ENCODE assay signal across 20 cellular contexts in genomic region chr2:240140920-240141319, GRCh38. TPM values are rescaled to one million over a fixed set of nuclear protein-coding genes. Genes with fewer than 3 reads are reported as not detected.
DNase-seq lines count a peak whose midpoint lies in the region; ATAC-seq, FAIRE-seq and TF ChIP-seq lines count a peak whose summit lies in the region.
"Had no signal": no experiment of that assay in that cellular context is flagged by ENCODE, and none has a peak within 500 bp of the region (broad histone marks: within the 10 kb centered on the region; RNA-seq: fewer than 3 reads in every experiment).

No MANE protein-coding gene starts in this region.

- BruUV-seq in HepG2 (replicated peaks; lab: Mats Ljungman, UMichigan): no TSS peak

- CTCF ChIA-PET in HepG2 (lab: Yijun Ruan, JAX; ENCODE audit: low intra/inter-chr PET ratio, low total read pairs): interaction anchor here (0.8 kb wide), 1 partner anchor 80 kb away, joined by 4 read pairs; no protein-coding TSS in a partner anchor

- WGBS in HepG2 (ENCODE audit: low lambda C conversion rate): 15% methylated on average over 10 of the region's 11 CpGs

- H3K27me3 ChIP-seq in RWPE2 (ENCODE audit: insufficient read depth, poor library complexity, severe bottlenecking) (no peaks in the 10 kb centered on the region), HepG2 (ENCODE audit: control insufficient read depth in 1 of 2, insufficient read depth in 2 of 2, low read length in 2 of 2) (peaks cover 11 to 84% of the 10 kb centered on the region in 2 experiments; a peak in 4 of 5 replicates)

- H3K36me3 ChIP-seq in RWPE2 (ENCODE audit: low read depth) (no peaks in the 10 kb centered on the region), HepG2 (replicated peaks in 1 of 2; ENCODE audit: control insufficient read depth in 1 of 2, insufficient read depth in 2 of 2, low read length in 2 of 2) (no peaks in the 10 kb centered on the region)

- no peak for TF ChIP-seq RAD21 in HepG2 (CRISPR knock-in tag; IDR thresholded peaks at IDR 0.05)

- H3K27ac Mint-ChIP-seq in activated naive CD8-positive, alpha-beta T cell treated with anti-CD3 and anti-CD28 coated beads, Interleukin-2, amount 10 ng/mL, durations not matched to agents 7 days and 5 days: no peak overlapping the region
- H3K27ac Mint-ChIP-seq in activated naive CD8-positive, alpha-beta T cell treated with anti-CD3 and anti-CD28 coated beads, Interleukin-2, amount 50 U/mL, for 24 hours: no peak overlapping the region

- peak overlapping the region; percentile 42 for H3K4me2 ChIP-seq in HepG2 (ENCODE audit: low read depth, low read length)

- no peaks in the 10 kb centered on the region for H4K20me1 ChIP-seq in HepG2 (ENCODE audit: insufficient read depth, low read length)

- peaks cover 2% of the 10 kb centered on the region for H3K27me3 Mint-ChIP-seq in activated naive CD8-positive, alpha-beta T cell treated with anti-CD3 and anti-CD28 coated beads, Interleukin-2, amount 10 ng/mL, durations not matched to agents 7 days and 5 days
- H3K27me3 Mint-ChIP-seq in activated naive CD8-positive, alpha-beta T cell treated with anti-CD3 and anti-CD28 coated beads, Interleukin-2, amount 50 U/mL, for 24 hours: no peaks in the 10 kb centered on the region

- TF ChIP-seq EP300 in HepG2 (IDR thresholded peaks at IDR 0.05; ENCODE audit: low read depth in 2 of 2, low read length in 2 of 2) (no peak), HepG2 (CRISPR knock-in tag; IDR thresholded peaks at IDR 0.05; ENCODE audit: borderline replicate concordance) (no peak)

- peak; percentile 16 for DNase-seq in activated naive CD8-positive, alpha-beta T cell treated with anti-CD3 and anti-CD28 coated beads, Interleukin-2, amount 10 ng/mL, durations not matched to agents 7 days and 5 days
- no peak for DNase-seq in activated naive CD8-positive, alpha-beta T cell treated with anti-CD3 and anti-CD28 coated beads, Interleukin-2, amount 50 U/mL, for 24 hours
- DNase-seq in RWPE2 (ENCODE audit: low spot score) (peak; percentile 42), HepG2 (ENCODE audit: low spot score) (no peak), sciatic nerve (ENCODE audit: low spot score) (peak; percentile 42), NCI-H1092 treated with DMSO at 0.1 percent for 48 hours (lab: John Stamatoyannopoulos, UW) (no peak)
- no peak for DNase-seq in stimulated activated CD4-positive, alpha-beta T cell treated with anti-CD3 and anti-CD28 coated beads, Interleukin-1b, Interleukin-23, amount 100 ng/mL, for 48 hours
- DNase-seq: CD4-positive, CD25-positive, alpha-beta regulatory T cell; H9; MV-4-11; NCI-H1436 treated with DMSO at 0.1 percent for 48 hours; NCI-H2081; NCI-H524 treated with DMSO at 0.1 percent for 48 hours; NK-92 treated with Interleukin-12 subunit alpha and Interleukin-12 subunit beta, amount 100 ng/mL, for 24 hours had no signal

- H3K4me3 ChIP-seq in RWPE2 (ENCODE audit: severe bottlenecking) (no peak overlapping the region), HepG2 (replicated peaks in 1 of 3; ENCODE audit: insufficient read depth in 1 of 3, low read depth in 2 of 3, low read length in 3 of 3) (peak overlapping the region in 1 of 3 experiments; percentile 27; a peak in 1 of 6 replicates)

- H2AFZ ChIP-seq in HepG2 (ENCODE audit: low read length): no peak overlapping the region

- H3K4me1 ChIP-seq in RWPE2 (ENCODE audit: insufficient read depth, poor library complexity, severe bottlenecking) (no peaks in the 10 kb centered on the region), HepG2 (ENCODE audit: insufficient read depth, low read length) (peaks cover 27% of the 10 kb centered on the region)

- H3K9ac ChIP-seq in HepG2 (ENCODE audit: insufficient read depth, low read depth, low read length): no peak overlapping the region

- H3K9me3 ChIP-seq in RWPE2 (ENCODE audit: severe bottlenecking): no peaks in the 10 kb centered on the region
- no peaks in the 10 kb centered on the region for H3K9me3 ChIP-seq in HepG2 (ENCODE audit: low read length)

- no peak for FAIRE-seq in HepG2 (lab: Jason Lieb, UNC)
- FAIRE-seq: G401.6, GM12891 had no signal

- peaks cover 1% of the 10 kb centered on the region for H3K79me2 ChIP-seq in HepG2 (ENCODE audit: insufficient read depth, low read length)

- H3K4me1 Mint-ChIP-seq in activated naive CD8-positive, alpha-beta T cell treated with anti-CD3 and anti-CD28 coated beads, Interleukin-2, amount 10 ng/mL, durations not matched to agents 7 days and 5 days: peaks cover 6% of the 10 kb centered on the region
- peaks cover 9% of the 10 kb centered on the region for H3K4me1 Mint-ChIP-seq in activated naive CD8-positive, alpha-beta T cell treated with anti-CD3 and anti-CD28 coated beads, Interleukin-2, amount 50 U/mL, for 24 hours

- intact Hi-C loops in HepG2 (cut with micrococcal nuclease; ENCODE audit: unreplicated experiment) (loop anchor here (10.0 kb wide), 1 partner anchor 206 kb away; no protein-coding TSS in a partner anchor), sciatic nerve (cut with DNase I) (loop anchor here (5.0 kb wide), 1 partner anchor 79 kb away; no protein-coding TSS in a partner anchor)

- H3K36me3 Mint-ChIP-seq in activated naive CD8-positive, alpha-beta T cell treated with anti-CD3 and anti-CD28 coated beads, Interleukin-2, amount 10 ng/mL, durations not matched to agents 7 days and 5 days: no peaks in the 10 kb centered on the region
- no peaks in the 10 kb centered on the region for H3K36me3 Mint-ChIP-seq in activated naive CD8-positive, alpha-beta T cell treated with anti-CD3 and anti-CD28 coated beads, Interleukin-2, amount 50 U/mL, for 24 hours (ENCODE audit: low read depth)
- H3K36me3 Mint-ChIP-seq: CD4-positive, CD25-positive, alpha-beta regulatory T cell had no signal

- in situ Hi-C loops in HepG2 (cut with HindIII; ENCODE audit: extremely low pct_ligation_motif_present, low pct_unique_long_range_greater_than_20kb): loop anchor here (5.0 kb wide), 2 partner anchors 79 to 319 kb away; no protein-coding TSS in a partner anchor

- no peak for TF ChIP-seq CTCF in RWPE2 (IDR thresholded peaks at IDR 0.05; ENCODE audit: poor library complexity, severe bottlenecking)
- no peak for TF ChIP-seq CTCF in HepG2 (CRISPR knock-in tag; IDR thresholded peaks at IDR 0.05)

- H3K4me3 Mint-ChIP-seq in activated naive CD8-positive, alpha-beta T cell treated with anti-CD3 and anti-CD28 coated beads, Interleukin-2, amount 10 ng/mL, durations not matched to agents 7 days and 5 days: no peak overlapping the region
- H3K4me3 Mint-ChIP-seq in activated naive CD8-positive, alpha-beta T cell treated with anti-CD3 and anti-CD28 coated beads, Interleukin-2, amount 50 U/mL, for 24 hours: no peak overlapping the region
- H3K4me3 Mint-ChIP-seq: H9 had no signal

- ATAC-seq in activated naive CD8-positive, alpha-beta T cell treated with anti-CD3 and anti-CD28 coated beads, Interleukin-2, amount 10 ng/mL, durations not matched to agents 7 days and 5 days (ENCODE audit: low read depth): no peak
- no peak for ATAC-seq in activated naive CD8-positive, alpha-beta T cell treated with anti-CD3 and anti-CD28 coated beads, Interleukin-2, amount 50 U/mL, for 24 hours
- ATAC-seq in RWPE2 (ENCODE audit: low read depth) (no peak), HepG2 (no peak), sciatic nerve (no peak), HG03571 (IDR thresholded peaks at IDR 0.05; ENCODE audit: unreplicated experiment) (no peak)

- no peak for TF ChIP-seq POLR2A in HepG2 (IDR thresholded peaks at IDR 0.05; ENCODE audit: insufficient read depth in 1 of 2, low read depth in 2 of 2, low read length in 2 of 2)

- no peaks in the 10 kb centered on the region for H3K9me3 Mint-ChIP-seq in activated naive CD8-positive, alpha-beta T cell treated with anti-CD3 and anti-CD28 coated beads, Interleukin-2, amount 10 ng/mL, durations not matched to agents 7 days and 5 days
- no peaks in the 10 kb centered on the region for H3K9me3 Mint-ChIP-seq in activated naive CD8-positive, alpha-beta T cell treated with anti-CD3 and anti-CD28 coated beads, Interleukin-2, amount 50 U/mL, for 24 hours
- H3K9me3 Mint-ChIP-seq: H9 had no signal

- POLR2A ChIA-PET in activated naive CD8-positive, alpha-beta T cell treated with anti-CD3 and anti-CD28 coated beads, Interleukin-2, amount 10 ng/mL, durations not matched to agents 7 days and 5 days (lab: Charles Lee): no interaction called here
- POLR2A ChIA-PET in HepG2 (lab: Yijun Ruan, JAX): no interaction called here

- H3K27ac ChIP-seq in RWPE2 (ENCODE audit: poor library complexity, severe bottlenecking) (no peak overlapping the region), HepG2 (ENCODE audit: extremely low read length, insufficient read depth, low read length) (no peak overlapping the region)
- H3K27ac ChIP-seq: RWPE1 had no signal

RNA-seq across cellular contexts. Expression of gene OTOS, which starts 0.5 kb away (rescaled TPM):
- total RNA-seq in activated naive CD8-positive, alpha-beta T cell treated with anti-CD3 and anti-CD28 coated beads, Interleukin-2, amount 10 ng/mL, durations not matched to agents 7 days and 5 days: not detected
- total RNA-seq in HepG2 (2016; rRNA removed; fragmentation: Illumina TruSeq; extraction: Trizol) (not detected in 2 replicates), sciatic nerve (not detected)
- total RNA-seq in HepG2 (2016; cell fraction: cytosol; rRNA removed; fragmentation: Illumina TruSeq; extraction: Trizol; ENCODE audit: low read depth): not detected in 2 replicates
- total RNA-seq in HepG2 (2016; cell fraction: insoluble cytoplasmic fraction; rRNA removed; fragmentation: Illumina TruSeq; extraction: Trizol): not detected in 2 replicates
- not detected in 2 replicates for total RNA-seq in HepG2 (2016; cell fraction: membrane; rRNA removed; fragmentation: Illumina TruSeq; extraction: Trizol)
- total RNA-seq in HepG2 (2016; cell fraction: nucleus; rRNA removed; fragmentation: Illumina TruSeq; extraction: Trizol): not detected in 2 replicates
- polyA plus RNA-seq in HepG2 (2011; rRNA removed): not detected in 2 replicates
- polyA plus RNA-seq in HepG2 (2011; cell fraction: cytosol; rRNA removed): not detected in 2 replicates
- not detected in 2 replicates for polyA plus RNA-seq in HepG2 (2011; cell fraction: nucleus; rRNA removed)
- polyA plus RNA-seq in HepG2 (2012): not detected in 2 replicates
- polyA plus RNA-seq in HepG2 (2016; cell fraction: cytosol; fragmentation: Illumina TruSeq; extraction: Trizol; ENCODE audit: low read depth): not detected in 2 replicates
- not detected in 2 replicates for polyA plus RNA-seq in HepG2 (2016; cell fraction: insoluble cytoplasmic fraction; fragmentation: Illumina TruSeq; extraction: Trizol; ENCODE audit: low read depth)
- not detected in 2 replicates for polyA plus RNA-seq in HepG2 (2016; cell fraction: membrane; fragmentation: Illumina TruSeq; extraction: Trizol; ENCODE audit: low read depth)
- polyA plus RNA-seq in HepG2 (2016; cell fraction: nucleus; fragmentation: Illumina TruSeq; extraction: Trizol; ENCODE audit: insufficient read depth, low read depth): not detected in 2 replicates
- polyA minus RNA-seq in HepG2 (2011; rRNA and poly(A)+ RNA removed; ENCODE audit: low replicate concordance): not detected in 2 replicates
- not detected in 2 replicates for polyA minus RNA-seq in HepG2 (2011; cell fraction: cytosol; rRNA and poly(A)+ RNA removed)
- polyA minus RNA-seq in HepG2 (2011; cell fraction: nucleus; rRNA and poly(A)+ RNA removed): not detected in 2 replicates
- total RNA-seq: A673; CD4-positive, CD25-positive, alpha-beta regulatory T cell; H9; HT1080 had no signal
- polyA plus RNA-seq: CD4-positive, CD25-positive, alpha-beta regulatory T cell had no signal

RNA-seq across cellular contexts. Expression of gene COPS9, which starts 4.8 kb away (rescaled TPM):
- total RNA-seq in activated naive CD8-positive, alpha-beta T cell treated with anti-CD3 and anti-CD28 coated beads, Interleukin-2, amount 10 ng/mL, durations not matched to agents 7 days and 5 days: 10 to 100 TPM; 87.1 to 89.5 TPM
- total RNA-seq in HepG2 (2016; rRNA removed; fragmentation: Illumina TruSeq; extraction: Trizol) (180 and 208 TPM in 2 replicates), sciatic nerve (124 TPM)
- 188 and 216 TPM in 2 replicates for total RNA-seq in HepG2 (2016; cell fraction: cytosol; rRNA removed; fragmentation: Illumina TruSeq; extraction: Trizol; ENCODE audit: low read depth)
- total RNA-seq in HepG2 (2016; cell fraction: insoluble cytoplasmic fraction; rRNA removed; fragmentation: Illumina TruSeq; extraction: Trizol): 189 and 214 TPM in 2 replicates
- 299 and 318 TPM in 2 replicates for total RNA-seq in HepG2 (2016; cell fraction: membrane; rRNA removed; fragmentation: Illumina TruSeq; extraction: Trizol)
- 64.4 and 66.4 TPM in 2 replicates for total RNA-seq in HepG2 (2016; cell fraction: nucleus; rRNA removed; fragmentation: Illumina TruSeq; extraction: Trizol)
- 201 and 247 TPM in 2 replicates for polyA plus RNA-seq in HepG2 (2011; rRNA removed)
- polyA plus RNA-seq in HepG2 (2011; cell fraction: cytosol; rRNA removed): 164 and 244 TPM in 2 replicates
- polyA plus RNA-seq in HepG2 (2011; cell fraction: nucleus; rRNA removed): 49.8 and 53.2 TPM in 2 replicates
- polyA plus RNA-seq in HepG2 (2012): 152 and 161 TPM in 2 replicates
- 255 and 315 TPM in 2 replicates for polyA plus RNA-seq in HepG2 (2016; cell fraction: cytosol; fragmentation: Illumina TruSeq; extraction: Trizol; ENCODE audit: low read depth)
- 244 and 258 TPM in 2 replicates for polyA plus RNA-seq in HepG2 (2016; cell fraction: insoluble cytoplasmic fraction; fragmentation: Illumina TruSeq; extraction: Trizol; ENCODE audit: low read depth)
- 282 and 350 TPM in 2 replicates for polyA plus RNA-seq in HepG2 (2016; cell fraction: membrane; fragmentation: Illumina TruSeq; extraction: Trizol; ENCODE audit: low read depth)
- 132 TPM in 2 replicates for polyA plus RNA-seq in HepG2 (2016; cell fraction: nucleus; fragmentation: Illumina TruSeq; extraction: Trizol; ENCODE audit: insufficient read depth, low read depth)
- 8.8 and 17.6 TPM in 2 replicates for polyA minus RNA-seq in HepG2 (2011; rRNA and poly(A)+ RNA removed; ENCODE audit: low replicate concordance)
- polyA minus RNA-seq in HepG2 (2011; cell fraction: cytosol; rRNA and poly(A)+ RNA removed): 12.1 and 20.3 TPM in 2 replicates
- 16.9 and 20.1 TPM in 2 replicates for polyA minus RNA-seq in HepG2 (2011; cell fraction: nucleus; rRNA and poly(A)+ RNA removed)

Comparison
In these comparisons a context has a peak if more than half of its experiments do, and no peak if none do; other contexts are left out.
1. DNase-seq: peak in activated naive CD8-positive, alpha-beta T cell treated with anti-CD3 and anti-CD28 coated beads, Interleukin-2, amount 10 ng/mL, durations not matched to agents 7 days and 5 days (single experiment), RWPE2 (single experiment) and sciatic nerve (single experiment); none in activated naive CD8-positive, alpha-beta T cell treated with anti-CD3 and anti-CD28 coated beads, Interleukin-2, amount 50 U/mL, for 24 hours (single experiment), HepG2 (single experiment), stimulated activated CD4-positive, alpha-beta T cell treated with anti-CD3 and anti-CD28 coated beads, Interleukin-1b, Interleukin-23, amount 100 ng/mL, for 48 hours (single experiment) and NCI-H1092 treated with DMSO at 0.1 percent for 48 hours (single experiment).